ENCODE assay signal across 19 cellular contexts in the genomic region with DNA sequence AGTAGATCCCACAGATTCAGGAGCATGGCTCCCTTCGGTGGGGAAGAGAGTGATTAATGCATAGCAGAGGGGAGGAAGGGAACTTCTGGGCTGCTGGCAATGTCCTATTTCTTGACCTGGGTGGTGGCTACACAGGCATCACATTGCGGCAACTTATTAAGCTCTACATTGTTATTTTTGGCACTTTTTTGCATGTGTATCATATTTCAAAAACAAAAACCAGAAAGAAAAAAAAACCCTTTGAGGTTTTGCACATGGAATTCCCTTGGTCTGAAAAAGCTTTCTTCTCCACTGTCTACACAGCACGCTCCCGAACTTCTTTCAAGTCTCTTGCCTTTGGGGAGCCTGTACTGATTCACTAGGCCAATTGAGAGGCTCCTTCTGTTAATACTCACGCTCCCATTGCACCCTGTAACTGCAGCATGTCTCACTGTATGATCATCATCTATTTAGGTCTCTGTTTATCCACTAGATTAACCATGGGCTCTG. TPM values are rescaled to one million over a fixed set of nuclear protein-coding genes. Genes with fewer than 3 reads are reported as not detected.
DNase-seq lines count a peak whose midpoint lies in the region; ATAC-seq, FAIRE-seq and TF ChIP-seq lines count a peak whose summit lies in the region.
"Had no signal": no experiment of that assay in that cellular context is flagged by ENCODE, and none has a peak within 500 bp of the region (broad histone marks: within the 10 kb centered on the region; RNA-seq: fewer than 3 reads in every experiment).

No MANE protein-coding gene starts in this region.

- intact Hi-C loops in Calu3 (cut with micrococcal nuclease; ENCODE audit: unreplicated experiment), result loop anchor here (2.0 kb wide), 1 partner anchor 16 kb away; no protein-coding TSS in a partner anchor
- intact Hi-C loops in pancreas (cut with DNase I), result no loop called here

- CTCF ChIA-PET in Calu3 (lab: Charles Lee), result interaction anchor here (1.9 kb wide), 1 partner anchor 25 kb away, joined by 4 read pairs; a partner anchor contains a TSS

- H3K27me3 Mint-ChIP-seq in Calu3 (ENCODE audit: unreplicated experiment), result no peaks in the 10 kb centered on the region
- H3K27me3 Mint-ChIP-seq: activated T-cell treated with anti-CD3 and anti-CD28 coated beads, Interleukin-2, amount 50 U/mL, for 24 hours; effector memory CD8-positive, alpha-beta T cell had no signal

- H3K4me3 Mint-ChIP-seq in Calu3 (ENCODE audit: low read depth, unreplicated experiment), result no peak overlapping the region
- H3K4me3 Mint-ChIP-seq: activated T-cell treated with anti-CD3 and anti-CD28 coated beads, Interleukin-2, amount 50 U/mL, for 24 hours; effector memory CD8-positive, alpha-beta T cell had no signal

- H3K36me3 ChIP-seq in pancreas (peaks cover 0 to 12% (median 0%) of the 10 kb centered on the region in 3 donors), tibial nerve (peaks cover 0 to 33% (median 0%) of the 10 kb centered on the region in 3 donors)

- H3K27me3 ChIP-seq in pancreas, result no peaks in the 10 kb centered on the region
- no peaks in the 10 kb centered on the region for H3K27me3 ChIP-seq in tibial nerve
- H3K27me3 ChIP-seq: heart right ventricle, left lung, tibial artery had no signal

- FAIRE-seq in pancreas (lab: Jason Lieb, UNC), result no peak
- FAIRE-seq: GM12878 had no signal

- H3K4me3 ChIP-seq in pancreas (no peak overlapping the region), tibial nerve (no peak overlapping the region)
- H3K4me3 ChIP-seq: GM12878, heart right ventricle, left lung, tibial artery had no signal

- DNase-seq in Calu3, result no peak
- peak; percentile 78 for DNase-seq in fibroblast of gingiva (ENCODE audit: low read depth)
- DNase-seq in pancreas, result no peak
- DNase-seq in NCI-H748 treated with DMSO at 0.1 percent for 48 hours (lab: John Stamatoyannopoulos, UW), result no peak
- no peak for DNase-seq in DMS153 (lab: John Stamatoyannopoulos, UW)
- no peak for DNase-seq in activated CD4-positive, alpha-beta T cell treated with anti-CD3 and anti-CD28 coated beads, Interleukin-2, amount 50 U/mL, for 48 hours
- no peak for DNase-seq in tibial nerve (ENCODE audit: low spot score in 2 of 2)
- DNase-seq: activated CD4-positive, alpha-beta T cell treated with anti-CD3 and anti-CD28 coated beads for 1 hour; activated T-cell treated with anti-CD3 and anti-CD28 coated beads, Interleukin-2, amount 50 U/mL, for 24 hours; AML-193; amniotic stem cell; DND-41; effector memory CD8-positive, alpha-beta T cell; heart right ventricle; left lung; NCI-H2171 treated with DMSO at 0.1 percent for 48 hours; tibial artery had no signal

- H3K9me3 ChIP-seq in pancreas (no peaks in the 10 kb centered on the region), tibial nerve (no peaks in the 10 kb centered on the region)
- H3K9me3 ChIP-seq: heart right ventricle, left lung, tibial artery had no signal

- peak in 3 of 4 donors; percentile 39 to 50 (median 42) for ATAC-seq in pancreas
- ATAC-seq: effector memory CD8-positive, alpha-beta T cell; GM12878; heart right ventricle had no signal

- no peaks in the 10 kb centered on the region for H3K9me3 Mint-ChIP-seq in Calu3 (ENCODE audit: low read depth, unreplicated experiment)
- H3K9me3 Mint-ChIP-seq: activated T-cell treated with anti-CD3 and anti-CD28 coated beads, Interleukin-2, amount 50 U/mL, for 24 hours; effector memory CD8-positive, alpha-beta T cell had no signal

- TF ChIP-seq CTCF in Calu3 (IDR thresholded peaks at IDR 0.05; ENCODE audit: unreplicated experiment), result no peak
- TF ChIP-seq CTCF in VCaP (conservative IDR thresholded peaks at IDR 0.05), result no peak
- TF ChIP-seq CTCF in pancreas (IDR thresholded peaks at IDR 0.05), result no peak
- TF ChIP-seq CTCF in tibial nerve (IDR thresholded peaks at IDR 0.05), result no peak

- H3K27ac Mint-ChIP-seq in Calu3 (ENCODE audit: unreplicated experiment), result peak overlapping the region; percentile 34
- H3K27ac Mint-ChIP-seq: activated T-cell treated with anti-CD3 and anti-CD28 coated beads, Interleukin-2, amount 50 U/mL, for 24 hours had no signal

- peaks cover 45% of the 10 kb centered on the region for H3K4me1 Mint-ChIP-seq in Calu3 (ENCODE audit: low read depth, unreplicated experiment)

- H3K36me3 Mint-ChIP-seq in Calu3 (ENCODE audit: insufficient read depth, unreplicated experiment), result peaks cover 81% of the 10 kb centered on the region

- H3K4me1 ChIP-seq in pancreas, result peaks cover 31 to 53% (median 53%) of the 10 kb centered on the region in 3 donors
- peaks cover 0 to 45% (median 2%) of the 10 kb centered on the region in 4 donors for H3K4me1 ChIP-seq in tibial nerve

- WGBS in pancreas, 2 donors, result 50 to 52% methylated on average over 5 of the region's 5 CpGs
- 43 to 45% methylated on average over 5 of the region's 5 CpGs for WGBS in tibial nerve, 2 donors

- TF ChIP-seq EP300 in tibial nerve (IDR thresholded peaks at IDR 0.05), result peak in 1 of 2 donors; percentile 25

- no TSS peak for BruUV-seq in Calu3 (replicated peaks; lab: Mats Ljungman, UMichigan)

- no peak for TF ChIP-seq POLR2A in tibial nerve (IDR thresholded peaks at IDR 0.05)

- H3K27ac ChIP-seq in VCaP (peak overlapping the region; percentile 86), pancreas (peak overlapping the region in 2 of 4 donors; percentile 80 to 82), tibial nerve (peak overlapping the region in 2 of 4 donors; percentile 37 to 79)
- H3K27ac ChIP-seq: heart right ventricle, tibial artery had no signal

RNA-seq across cellular contexts. Expression of a gene that starts 25.1 kb away (rescaled TPM):
- total RNA-seq in Calu3 (2022) (89.0 and 122 TPM in 2 replicates), pancreas (10 to 100 TPM; 16.2 to 42.1 (median 27.3) TPM), tibial nerve (100 to 1,000 TPM; 107 to 126 (median 118) TPM)
- 10 to 100 TPM; 14.3 to 18.5 TPM for polyA plus RNA-seq in pancreas
